ENCODE assay signal across 8 cellular contexts in genomic region chr19:58439576-58440554, GRCh38. TPM values are rescaled to one million over a fixed set of nuclear protein-coding genes. Genes with fewer than 3 reads are reported as not detected.
DNase-seq lines count a peak whose midpoint lies in the region; ATAC-seq and TF ChIP-seq lines count a peak whose summit lies in the region.

TSS of gene ZNF132 (minus strand) at chr19:58440153. CDS start at chr19:58439821, 332 bp downstream.

- 8 to 11% methylated on average over 16 to 54 of the region's 59 CpGs for WGBS in upper lobe of left lung, 2 donors

- peaks cover 8 to 29% (median 25%) of the 10 kb centered on the region in 4 donors for H3K36me3 ChIP-seq in upper lobe of left lung

- H3K9me3 Mint-ChIP-seq in progenitor cell of endocrine pancreas (ENCODE audit: low read depth): peaks cover 46% of the 10 kb centered on the region

- peak in 1 of 4 donors; percentile 51 for TF ChIP-seq EP300 in upper lobe of left lung (IDR thresholded peaks at IDR 0.05)

- peak within 1 kb of the TSS; percentile 76 to 85 (median 82) for H3K27ac ChIP-seq in upper lobe of left lung

- no peaks in the 10 kb centered on the region for H3K27me3 ChIP-seq in upper lobe of left lung

- DNase-seq in CMK (ENCODE audit: low read depth) (peak; percentile 98), HUDEP-2 (lab: John Stamatoyannopoulos, UW; ENCODE audit: unreplicated experiment in 76 of 76) (peak; percentile 48 to 100 (median 98)), T-helper 17 cell (peak; percentile 85 to 90 (median 88)), amygdala (lab: John Stamatoyannopoulos, UW) (peak; percentile 66 to 100 (median 98)), left ventricle myocardium superior (peak; percentile 96), progenitor cell of endocrine pancreas (ENCODE audit: low spot score, unreplicated experiment) (peak; percentile 53), upper lobe of left lung (peak; percentile 95 to 99)

- no peak for TF ChIP-seq CTCF in progenitor cell of endocrine pancreas (IDR thresholded peaks at IDR 0.05; ENCODE audit: unreplicated experiment)
- TF ChIP-seq CTCF in upper lobe of left lung (IDR thresholded peaks at IDR 0.05): peak in 2 of 6 experiments; percentile 4 to 5

- H3K9me3 ChIP-seq in T-helper 17 cell (ENCODE audit: control insufficient read depth, low read length, poor library complexity, severe bottlenecking): peaks cover 11% of the 10 kb centered on the region
- peaks cover 20 to 45% (median 36%) of the 10 kb centered on the region in 4 donors for H3K9me3 ChIP-seq in upper lobe of left lung

- no peaks in the 10 kb centered on the region for H3K27me3 Mint-ChIP-seq in T-helper 17 cell
- peaks cover 27% of the 10 kb centered on the region for H3K27me3 Mint-ChIP-seq in progenitor cell of endocrine pancreas

- H3K27ac Mint-ChIP-seq in T-helper 17 cell: peak within 1 kb of the TSS; percentile 94
- H3K27ac Mint-ChIP-seq in progenitor cell of endocrine pancreas: peak within 1 kb of the TSS; percentile 84

- H3K4me1 ChIP-seq in upper lobe of left lung: peaks cover 12 to 20% (median 16%) of the 10 kb centered on the region in 4 donors

- H3K4me1 Mint-ChIP-seq in T-helper 17 cell (peaks cover 2% of the 10 kb centered on the region), progenitor cell of endocrine pancreas (ENCODE audit: low read depth) (peaks cover 3% of the 10 kb centered on the region)

- TF ChIP-seq POLR2A in upper lobe of left lung (IDR thresholded peaks at IDR 0.05): peak in 1 of 4 donors; percentile 60

- ATAC-seq in GM21360 (IDR thresholded peaks at IDR 0.05; ENCODE audit: unreplicated experiment) (peak; percentile 90), T-helper 17 cell (peak; percentile 97), left ventricle myocardium superior (peak; percentile 97), upper lobe of left lung (ENCODE audit: low FRiP score in 2 of 2) (peak; percentile 97 to 98)

- no peaks in the 10 kb centered on the region for H3K36me3 Mint-ChIP-seq in T-helper 17 cell (ENCODE audit: low read depth)
- H3K36me3 Mint-ChIP-seq in progenitor cell of endocrine pancreas (ENCODE audit: insufficient read depth): peaks cover 40% of the 10 kb centered on the region

- intact Hi-C loops in left ventricle myocardium superior (cut with micrococcal nuclease): no loop called here

- peak within 1 kb of the TSS; percentile 59 to 85 (median 72) for H3K4me3 ChIP-seq in upper lobe of left lung

- H3K4me3 Mint-ChIP-seq in T-helper 17 cell: peak within 1 kb of the TSS; percentile 84
- peak within 1 kb of the TSS; percentile 81 for H3K4me3 Mint-ChIP-seq in progenitor cell of endocrine pancreas (ENCODE audit: low read depth)

RNA-seq across cellular contexts. Expression of gene ZNF132, which starts in this region (rescaled TPM):
- total RNA-seq in T-helper 17 cell (1 to 10 TPM in 1 of 2 donors, under 1 TPM in 1; 0.76 to 1.7 TPM), left ventricle myocardium superior (5.6 TPM), progenitor cell of endocrine pancreas (3.5 TPM in 2 replicates), upper lobe of left lung (10 to 100 TPM in 1 of 6 donors, 1 to 10 TPM in 5; 3.5 to 18.9 (median 5.0) TPM)

Comparison
In these comparisons a context has a peak if more than half of its experiments do, and no peak if none do; other contexts are left out.
1. Peak in every context shown above with its lines: DNase-seq, ATAC-seq, H3K4me3 ChIP-seq and H3K27ac ChIP-seq.